1 cellular context compared by ENCODE assay signal in genomic region chr2:149080964-149081363, GRCh38.
A peak's percentile ranks its signal among the peaks of the same experiment; 100 is the strongest.
TF ChIP-seq lines count a peak whose summit lies in the region.

No MANE protein-coding gene starts in this region.

TF ChIP-seq in HEK293, 187 proteins besides CTCF, POLR2A, EP300 and RAD21 (continued from another document):
- TF ChIP-seq ZNF280C (tag by site-specific recombination; IDR thresholded peaks at IDR 0.05): no peak
- TF ChIP-seq ZBTB17 (tag by site-specific recombination; IDR thresholded peaks at IDR 0.05): 0 out of 2 replicates have a peak, but pooled peaks have one; percentile 12
- peak; percentile 62 for TF ChIP-seq ZNF366 (tag by site-specific recombination; conservative IDR thresholded peaks at IDR 0.05)
- TF ChIP-seq ZNF521 (tag by site-specific recombination; IDR thresholded peaks at IDR 0.05): no peak
- TF ChIP-seq TCF7L2 (IDR thresholded peaks at IDR 0.05; ENCODE audit: borderline replicate concordance, low read depth, low read length): peak; percentile 94
- TF ChIP-seq ZNF274 (IDR thresholded peaks at IDR 0.05; ENCODE audit: low read length): no peak
- no peak for TF ChIP-seq ZNF274 (tag by site-specific recombination; IDR thresholded peaks at IDR 0.05; ENCODE audit: borderline replicate concordance)
